34 cellular contexts compared by ENCODE assay signal in genomic region chr13:72585254-72585653, GRCh38.
"Had no signal": no experiment of that assay in that cellular context is flagged by ENCODE, and none has a peak within 500 bp of the region (broad histone marks: within the 10 kb centered on the region; RNA-seq: fewer than 3 reads in every experiment).

No MANE protein-coding gene starts in this region.

- H3K9me2 ChIP-seq: SK-N-SH had no signal

- H3K9me3 Mint-ChIP-seq: activated CD4-positive, alpha-beta T cell treated with anti-CD3 and anti-CD28 coated beads, Interleukin-2, amount 10 ng/mL, durations not matched to agents 24 days and 14 days; activated CD8-positive, alpha-beta T cell treated with anti-CD3 and anti-CD28 coated beads for 36 hours; activated T-cell treated with anti-CD3 and anti-CD28 coated beads, Interleukin-2, amount 50 U/mL, for 24 hours; activated T-helper 2 cell treated with anti-CD3 and anti-CD28 coated beads, Interferon-gamma antibody, Interleukin-2, Interleukin-4, amounts not matched to agents 10 μg/mL and 5 μg/mL and 100 μg/mL, durations not matched to agents 14 hours and 24 hours and 36 hours; T-helper 1 cell treated with Interleukin-12 subunit alpha and Interleukin-12 subunit beta and Interleukin-4 antibody, amounts not matched to agents 30 μg/mL and 1 μg/mL, for 36 hours; T-helper 2 cell treated with Interferon-gamma antibody and Interleukin-4, amounts not matched to agents 5 μg/mL and 100 μg/mL, for 36 hours had no signal

- H3K4me1 Mint-ChIP-seq: activated CD4-positive, alpha-beta T cell treated with anti-CD3 and anti-CD28 coated beads, Interleukin-2, amount 10 ng/mL, durations not matched to agents 24 days and 14 days; activated naive CD4-positive, alpha-beta T cell treated with anti-CD3 and anti-CD28 coated beads, Interleukin-2, amount 50 U/mL, for 24 hours; activated naive CD8-positive, alpha-beta T cell treated with anti-CD3 and anti-CD28 coated beads, Interleukin-2, amount 10 ng/mL, durations not matched to agents 7 days and 5 days; central memory CD8-positive, alpha-beta T cell had no signal

- H3K4me1 ChIP-seq: ascending aorta, Peyer's patch, SJSA1 had no signal

- H3K27me3 ChIP-seq: ascending aorta, brain microvascular endothelial cell, cardiac muscle cell, Peyer's patch, SJSA1 had no signal

- ATAC-seq: activated CD8-positive, alpha-beta T cell treated with anti-CD3 and anti-CD28 coated beads for 36 hours; PC-3 had no signal

- H3K9ac ChIP-seq: SK-N-SH had no signal

- H3K36me3 ChIP-seq: ascending aorta, brain microvascular endothelial cell, cardiac muscle cell, Peyer's patch, SJSA1 had no signal

- H3K27me3 Mint-ChIP-seq: activated CD4-positive, alpha-beta T cell treated with anti-CD3 and anti-CD28 coated beads, Interleukin-2, amount 10 ng/mL, durations not matched to agents 24 days and 14 days; activated T-cell treated with anti-CD3 and anti-CD28 coated beads, Interleukin-2, amount 50 U/mL, for 24 hours had no signal

- H3K4me3 Mint-ChIP-seq: activated CD4-positive, alpha-beta T cell treated with anti-CD3 and anti-CD28 coated beads, Interleukin-2, amount 10 ng/mL, durations not matched to agents 24 days and 14 days; activated CD8-positive, alpha-beta T cell treated with anti-CD3 and anti-CD28 coated beads for 36 hours; activated naive CD4-positive, alpha-beta T cell treated with anti-CD3 and anti-CD28 coated beads, Interleukin-2, amount 50 U/mL, for 24 hours; activated naive CD8-positive, alpha-beta T cell treated with anti-CD3 and anti-CD28 coated beads, Interleukin-2, amount 10 ng/mL, durations not matched to agents 7 days and 5 days; activated T-cell treated with anti-CD3 and anti-CD28 coated beads, Interleukin-2, amount 50 U/mL, for 24 hours; central memory CD8-positive, alpha-beta T cell; T-helper 1 cell treated with Interleukin-12 subunit alpha and Interleukin-12 subunit beta and Interleukin-4 antibody, amounts not matched to agents 30 μg/mL and 1 μg/mL, for 36 hours; T-helper 2 cell treated with Interferon-gamma antibody and Interleukin-4, amounts not matched to agents 5 μg/mL and 100 μg/mL, for 36 hours had no signal

- H3K27ac ChIP-seq: ascending aorta, brain microvascular endothelial cell, cardiac muscle cell, Peyer's patch, SJSA1 had no signal

- H3K4me3 ChIP-seq: ascending aorta, cardiac muscle cell, Peyer's patch, SJSA1 had no signal

- H3K9me3 ChIP-seq: ascending aorta, Peyer's patch, SJSA1, SK-N-SH had no signal

- H3K36me3 Mint-ChIP-seq: activated naive CD4-positive, alpha-beta T cell treated with anti-CD3 and anti-CD28 coated beads, Interleukin-2, amount 50 U/mL, for 24 hours; activated naive CD8-positive, alpha-beta T cell treated with anti-CD3 and anti-CD28 coated beads, Interleukin-2, amount 10 ng/mL, durations not matched to agents 7 days and 5 days had no signal

- H3K4me2 ChIP-seq: SK-N-SH had no signal

- DNase-seq: activated CD4-positive, alpha-beta T cell treated with anti-CD3 and anti-CD28 coated beads, Interleukin-2, amount 10 ng/mL, durations not matched to agents 24 days and 14 days; activated CD4-positive, alpha-beta T cell treated with anti-CD3 and anti-CD28 coated beads, Interleukin-2, amount 50 U/mL, for 4 hours; activated CD8-positive, alpha-beta T cell treated with anti-CD3 and anti-CD28 coated beads for 36 hours; activated gamma-delta T cell; activated naive CD4-positive, alpha-beta T cell treated with Interleukin-2 at 50 U/mL for 16 hours; activated naive CD8-positive, alpha-beta T cell treated with anti-CD3 and anti-CD28 coated beads, Interleukin-2, amount 10 ng/mL, durations not matched to agents 7 days and 5 days; activated T-cell treated with anti-CD3 and anti-CD28 coated beads, Interleukin-2, amount 50 U/mL, for 24 hours; amygdala; brain microvascular endothelial cell; Karpas-422; KBM-7; NCI-H1048; NCI-H1105 treated with DMSO at 0.1 percent for 48 hours; NCI-H1436; NCI-H1694; NCI-H1930; NCI-H2081 treated with DMSO at 0.1 percent for 48 hours; NCI-H226; NCI-H446 treated with DMSO at 0.1 percent for 48 hours; NCI-H69; PC-3; Peyer's patch; RPMI8226; SHP77 treated with DMSO at 0.1 percent for 48 hours; SK-N-SH had no signal

- FAIRE-seq: TTC549 had no signal

- H3K27ac Mint-ChIP-seq: activated CD4-positive, alpha-beta T cell treated with anti-CD3 and anti-CD28 coated beads, Interleukin-2, amount 10 ng/mL, durations not matched to agents 24 days and 14 days; activated CD8-positive, alpha-beta T cell treated with anti-CD3 and anti-CD28 coated beads for 36 hours; activated naive CD4-positive, alpha-beta T cell treated with anti-CD3 and anti-CD28 coated beads, Interleukin-2, amount 50 U/mL, for 24 hours; activated naive CD8-positive, alpha-beta T cell treated with anti-CD3 and anti-CD28 coated beads, Interleukin-2, amount 10 ng/mL, durations not matched to agents 7 days and 5 days; activated T-cell treated with anti-CD3 and anti-CD28 coated beads, Interleukin-2, amount 50 U/mL, for 24 hours; activated T-helper 2 cell treated with anti-CD3 and anti-CD28 coated beads, Interferon-gamma antibody, Interleukin-2, Interleukin-4, amounts not matched to agents 10 μg/mL and 5 μg/mL and 100 μg/mL, durations not matched to agents 14 hours and 24 hours and 36 hours; T-helper 1 cell treated with Interleukin-12 subunit alpha and Interleukin-12 subunit beta and Interleukin-4 antibody, amounts not matched to agents 30 μg/mL and 1 μg/mL, for 36 hours; T-helper 2 cell treated with Interferon-gamma antibody and Interleukin-4, amounts not matched to agents 5 μg/mL and 100 μg/mL, for 36 hours had no signal
